12 cellular contexts compared by ENCODE assay signal in the genomic region with DNA sequence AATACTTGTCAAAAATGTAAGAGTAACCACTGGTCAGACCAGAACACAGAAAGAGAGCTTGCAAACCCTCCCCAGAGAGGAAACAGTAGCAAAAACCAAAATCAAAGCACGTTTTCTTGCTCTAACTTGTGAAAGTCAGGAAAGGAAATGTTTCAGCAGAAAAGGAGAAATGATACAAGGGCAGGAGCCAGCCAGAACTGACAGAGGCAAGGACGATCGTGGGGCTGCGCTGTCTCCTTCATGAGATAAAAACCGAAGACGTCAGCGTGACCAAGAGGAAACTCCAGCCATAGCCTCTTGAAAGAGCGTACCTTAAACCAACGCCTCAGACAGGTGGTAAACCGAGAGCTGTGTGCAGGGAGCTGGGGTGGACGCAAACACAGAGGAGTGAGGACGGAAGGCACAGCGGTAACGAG. TPM values are rescaled to one million over a fixed set of nuclear protein-coding genes. Genes with fewer than 3 reads are reported as not detected.
DNase-seq lines count a peak whose midpoint lies in the region; ATAC-seq and TF ChIP-seq lines count a peak whose summit lies in the region.
"Had no signal": no experiment of that assay in that cellular context is flagged by ENCODE, and none has a peak within 500 bp of the region (broad histone marks: within the 10 kb centered on the region; RNA-seq: fewer than 3 reads in every experiment).

No MANE protein-coding gene starts in this region.

- H3K27me3 ChIP-seq in GM06990 (replicated peaks; ENCODE audit: control insufficient read depth, insufficient read depth, low read length) (no peaks in the 10 kb centered on the region), thyroid gland (no peaks in the 10 kb centered on the region)

- DNase-seq in GM06990 (ENCODE audit: extremely low read depth, insufficient read length) (peak; percentile 74), OCI-M1 (lab: John Stamatoyannopoulos, UW) (peak; percentile 27), ecto neural progenitor cell (ENCODE audit: low spot score) (no peak), thyroid gland (no peak), HCEC 1CT (no peak), NCI-H748 (lab: John Stamatoyannopoulos, UW; ENCODE audit: unreplicated experiment) (no peak)
- DNase-seq: activated effector memory CD4-positive, alpha-beta T cell treated with Interleukin-2 at 50 U/mL for 16 hours; C1 segment of cervical spinal cord; stimulated activated CD4-positive, alpha-beta T cell treated with anti-CD3 and anti-CD28 coated beads, Interleukin-4, amount 100 ng/mL, for 1 hour had no signal

- H3K36me3 ChIP-seq in GM06990 (ENCODE audit: control insufficient read depth, insufficient read depth, low read length) (no peaks in the 10 kb centered on the region), thyroid gland (peaks cover 33 to 35% of the 10 kb centered on the region in 2 donors)
- H3K36me3 ChIP-seq: SJSA1 had no signal

- H3K4me1 ChIP-seq in thyroid gland, result no peaks in the 10 kb centered on the region

- TF ChIP-seq CTCF in GM06990 (IDR thresholded peaks at IDR 0.05; ENCODE audit: insufficient read depth, low read length, poor library complexity, severe bottlenecking) (no peak), thyroid gland (IDR thresholded peaks at IDR 0.05) (no peak)

- ATAC-seq in GM19395 (IDR thresholded peaks at IDR 0.05; ENCODE audit: unreplicated experiment), result peak; percentile 77
- peak; percentile 58 for ATAC-seq in HG03045 (IDR thresholded peaks at IDR 0.05; ENCODE audit: unreplicated experiment)

- H3K9me3 ChIP-seq in thyroid gland, result no peaks in the 10 kb centered on the region
- H3K9me3 ChIP-seq: SJSA1 had no signal

- intact Hi-C loops in thyroid gland (cut with DNase I), result no loop called here

- WGBS in thyroid gland, 2 donors, result 73 to 78% methylated on average over 13 to 14 of the region's 14 CpGs

- H3K4me3 ChIP-seq in GM06990 (replicated peaks; ENCODE audit: low read depth, low read length) (peak overlapping the region; percentile 58), thyroid gland (replicated peaks in 1 of 3) (no peak overlapping the region)
- H3K4me3 ChIP-seq: SJSA1 had no signal

- H3K27ac ChIP-seq in thyroid gland, result no peak overlapping the region
- H3K27ac ChIP-seq: SJSA1 had no signal

- TF ChIP-seq POLR2A in thyroid gland (IDR thresholded peaks at IDR 0.05), result no peak

RNA-seq across cellular contexts. Expression of gene LAMA5, which starts 27.5 kb away (rescaled TPM):
- total RNA-seq in thyroid gland, result 100 to 1,000 TPM in 3 of 4 donors, 10 to 100 TPM in 1; 93.9 to 179 (median 117) TPM

RNA-seq across cellular contexts. Expression of gene ADRM1, which starts 36.9 kb away (rescaled TPM):
- 100 to 1,000 TPM in 3 of 4 donors, 10 to 100 TPM in 1; 89.9 to 140 (median 117) TPM for total RNA-seq in thyroid gland

RNA-seq across cellular contexts. Expression of gene RPS21, which starts 47.2 kb away (rescaled TPM):
- total RNA-seq in thyroid gland, result 1,000 to 10,000 TPM; 1,818 to 3,649 (median 2,349) TPM

Comparison
In these comparisons a context has a peak if more than half of its experiments do, and no peak if none do; other contexts are left out.
1. DNase-seq: peak in GM06990 (single experiment) and OCI-M1 (single experiment); none in ecto neural progenitor cell (single experiment), thyroid gland (0 of 2), HCEC 1CT (single experiment) and NCI-H748 (single experiment).